Comparison of ENCODE assay signal across 8 cellular contexts in the genomic region with DNA sequence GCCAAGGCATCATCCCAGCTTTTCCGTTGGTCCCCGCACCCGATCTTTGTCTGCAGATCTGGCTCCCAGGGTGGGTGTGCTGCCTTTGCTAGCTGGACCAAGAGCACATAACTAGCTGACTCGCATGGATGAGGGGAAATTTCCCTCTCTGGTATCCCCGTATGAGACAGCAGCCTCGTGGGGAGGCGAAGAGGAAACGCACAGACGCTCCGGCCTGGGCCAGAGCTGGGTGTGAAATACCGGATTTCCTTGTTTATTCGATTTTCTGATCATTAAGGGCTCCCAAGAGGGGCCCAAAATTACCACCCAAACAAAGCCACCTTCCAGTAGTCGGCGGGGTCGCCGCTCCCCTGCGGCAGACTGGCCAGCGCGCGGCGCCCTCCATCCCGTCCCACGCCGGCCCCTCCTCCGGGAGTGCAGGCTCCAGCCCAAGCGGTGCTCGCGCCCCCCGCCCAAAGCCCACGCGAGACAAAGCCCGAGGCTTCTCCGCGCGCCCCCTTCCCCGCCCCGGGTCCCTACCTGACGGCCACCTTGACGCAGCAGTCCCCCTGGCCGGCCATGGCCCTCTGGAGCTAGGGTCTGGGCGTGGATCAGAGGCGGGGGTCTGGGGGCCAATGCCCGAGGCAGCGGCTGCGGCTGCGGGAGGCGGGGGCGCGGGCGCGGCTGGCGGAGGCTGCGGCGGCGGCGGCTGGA. TPM values are rescaled to one million over a fixed set of nuclear protein-coding genes. Genes with fewer than 3 reads are reported as not detected.
A peak's percentile ranks its signal among the peaks of the same experiment; 100 is the strongest.
DNase-seq lines count a peak whose midpoint lies in the region; ATAC-seq and TF ChIP-seq lines count a peak whose summit lies in the region.

No MANE protein-coding gene starts in this region.

- TF ChIP-seq CTCF in thyroid gland (IDR thresholded peaks at IDR 0.05): no peak

- H3K4me1 Mint-ChIP-seq in central memory CD8-positive, alpha-beta T cell: peaks cover 62% of the 10 kb centered on the region

- H3K9me3 ChIP-seq in mesodermal cell (ENCODE audit: control insufficient read depth, low read length): no peaks in the 10 kb centered on the region
- H3K9me3 ChIP-seq in thyroid gland: no peaks in the 10 kb centered on the region

- peak overlapping the region; percentile 96 for H3K27ac Mint-ChIP-seq in central memory CD8-positive, alpha-beta T cell (ENCODE audit: low read depth)

- DNase-seq in NCI-H2227 (lab: John Stamatoyannopoulos, UW; ENCODE audit: unreplicated experiment): peak; percentile 62
- DNase-seq in NCI-H2227 treated with DMSO at 0.1 percent for 48 hours (lab: John Stamatoyannopoulos, UW): no peak
- DNase-seq in SK-N-DZ (ENCODE audit: low spot score): peak; percentile 27
- DNase-seq in central memory CD8-positive, alpha-beta T cell (ENCODE audit: low spot score in 2 of 2): peak in 1 of 2 donors; percentile 23
- no peak for DNase-seq in thyroid gland

- H3K36me3 ChIP-seq in mesodermal cell (ENCODE audit: control insufficient read depth, insufficient read depth, low read length) (no peaks in the 10 kb centered on the region), thyroid gland (no peaks in the 10 kb centered on the region)

- 4 to 6% methylated on average over 39 to 46 of the region's 56 CpGs for WGBS in mesodermal cell (ENCODE audit: insufficient coverage in 2 of 2), 2 experiments
- WGBS in thyroid gland, 2 donors: 22 to 39% methylated on average over 12 to 21 of the region's 56 CpGs

- H3K9me3 Mint-ChIP-seq in central memory CD8-positive, alpha-beta T cell: no peaks in the 10 kb centered on the region

- H3K27me3 Mint-ChIP-seq in central memory CD8-positive, alpha-beta T cell: no peaks in the 10 kb centered on the region

- peaks cover 12% of the 10 kb centered on the region for H3K36me3 Mint-ChIP-seq in central memory CD8-positive, alpha-beta T cell (ENCODE audit: insufficient read depth)

- ATAC-seq in central memory CD8-positive, alpha-beta T cell (replicated peaks; ENCODE audit: extremely low read depth, poor library complexity, severe bottlenecking): peak; percentile 20
- ATAC-seq in HG03159 (IDR thresholded peaks at IDR 0.05; ENCODE audit: unreplicated experiment): no peak
- no peak for ATAC-seq in GM18498 (IDR thresholded peaks at IDR 0.05; ENCODE audit: unreplicated experiment)

- H3K4me1 ChIP-seq in mesodermal cell (ENCODE audit: control insufficient read depth, insufficient read depth, low read length, poor library complexity, severe bottlenecking) (peaks cover 56% of the 10 kb centered on the region), thyroid gland (peaks cover 7 to 27% of the 10 kb centered on the region in 2 donors)

- no peak overlapping the region for H3K27ac ChIP-seq in mesodermal cell (ENCODE audit: low read depth, low read length, severe bottlenecking)
- no peak overlapping the region for H3K27ac ChIP-seq in thyroid gland

- peak overlapping the region; percentile 98 for H3K4me3 Mint-ChIP-seq in central memory CD8-positive, alpha-beta T cell

- H3K4me3 ChIP-seq in mesodermal cell (ENCODE audit: extremely low read depth, insufficient read depth, low read length, poor library complexity, severe bottlenecking): peak overlapping the region; percentile 60
- H3K4me3 ChIP-seq in thyroid gland (replicated peaks in 1 of 3): peak overlapping the region in 2 of 3 donors; percentile 31 to 52

- TF ChIP-seq POLR2A in thyroid gland (IDR thresholded peaks at IDR 0.05): no peak

- H3K27me3 ChIP-seq in thyroid gland: no peaks in the 10 kb centered on the region

- intact Hi-C loops in thyroid gland (cut with DNase I): no loop called here

RNA-seq across cellular contexts. Expression of a gene that starts 0.5 kb away (rescaled TPM):
- 5.3 and 6.0 TPM in 2 replicates for polyA plus RNA-seq in SK-N-DZ (2014; cell fraction: cytosol; rRNA removed)
- polyA plus RNA-seq in SK-N-DZ (2014; cell fraction: nucleus; rRNA removed): 7.1 and 12.0 TPM in 2 replicates
- polyA plus RNA-seq in mesodermal cell (2013, experiment 1 of 2): 12.8 TPM
- 9.6 TPM for polyA plus RNA-seq in mesodermal cell (2013, experiment 2 of 2)
- 1 to 10 TPM in 3 of 4 donors, under 1 TPM in 1; 0.89 to 1.5 (median 1.1) TPM for total RNA-seq in thyroid gland

Comparison
In these comparisons a context has a peak if more than half of its experiments do, and no peak if none do; other contexts are left out.
1. DNase-seq: peak in NCI-H2227 (single experiment) and SK-N-DZ (single experiment); none in NCI-H2227 treated with DMSO at 0.1 percent for 48 hours (single experiment) and thyroid gland (0 of 2).